In genomic region chr1:15231714-15232201, GRCh38 we compare ENCODE assay signal across 1 cellular context.
TF ChIP-seq lines count a peak whose summit lies in the region.

No MANE protein-coding gene starts in this region.

TF ChIP-seq in GM12878, 131 proteins besides CTCF, POLR2A, EP300 and RAD21 (continued from another document and continues in another):
- TF ChIP-seq ZNF687 (IDR thresholded peaks at IDR 0.05) (peak; percentile 53), ZZZ3 (IDR thresholded peaks at IDR 0.05; ENCODE audit: control insufficient read depth, insufficient read length, low read depth) (no peak), NFIC (IDR thresholded peaks at IDR 0.05; ENCODE audit: low read depth, low read length) (peak; percentile 77), JUNB (IDR thresholded peaks at IDR 0.05) (peak; percentile 42), IKZF2 (IDR thresholded peaks at IDR 0.05) (peak; percentile 78 to 79; a peak in 3 of 4 replicates), NRF1 (conservative IDR thresholded peaks at IDR 0.05; ENCODE audit: low read depth, low read length) (no peak), NFXL1 (IDR thresholded peaks at IDR 0.05; ENCODE audit: borderline replicate concordance) (no peak), HDGF (IDR thresholded peaks at IDR 0.05) (no peak), IKZF1 (conservative IDR thresholded peaks at IDR 0.05) (peak; percentile 57), CREB1 (IDR thresholded peaks at IDR 0.05; ENCODE audit: low read depth) (0 out of 2 replicates have a peak, but pooled peaks have one; percentile 16), SUPT20H (IDR thresholded peaks at IDR 0.05; ENCODE audit: borderline replicate concordance, control insufficient read depth, low read depth, low read length) (no peak), E2F8 (IDR thresholded peaks at IDR 0.05; ENCODE audit: low read depth, partially characterized antibody) (no peak), ZNF622 (IDR thresholded peaks at IDR 0.05) (no peak), HCFC1 (IDR thresholded peaks at IDR 0.05; ENCODE audit: low read length) (no peak), IRF4 (IDR thresholded peaks at IDR 0.05; ENCODE audit: low read depth, low read length) (0 out of 2 replicates have a peak, but pooled peaks have one; percentile 42), ETV6 (conservative IDR thresholded peaks at IDR 0.05 in 1 of 2, IDR thresholded peaks at IDR 0.05 in 1 of 2; ENCODE audit: borderline replicate concordance in 1 of 2, low read depth in 1 of 2) (peak in 1 of 2 experiments; percentile 26; a peak in 1 of 4 replicates), BACH1 (IDR thresholded peaks at IDR 0.05; ENCODE audit: borderline replicate concordance) (no peak), ZNF217 (IDR thresholded peaks at IDR 0.05) (peak; percentile 99), CEBPB (IDR thresholded peaks at IDR 0.05; ENCODE audit: borderline replicate concordance in 1 of 2, low read depth in 2 of 2, low read length in 2 of 2) (peak; percentile 44 to 93; a peak in 2 of 4 replicates), MLLT1 (IDR thresholded peaks at IDR 0.05) (peak; percentile 65; the same call in 1 of the 2 replicates), RFX5 (IDR thresholded peaks at IDR 0.05; ENCODE audit: low read depth, low read length) (no peak), YBX1 (IDR thresholded peaks at IDR 0.05) (no peak), SMAD1 (IDR thresholded peaks at IDR 0.05; ENCODE audit: low read depth, partially characterized antibody) (peak; percentile 42), GATAD2B (conservative IDR thresholded peaks at IDR 0.05; ENCODE audit: low read depth) (peak; percentile 25; the same call in 1 of the 2 replicates), GABPA (IDR thresholded peaks at IDR 0.05; ENCODE audit: low read depth) (no peak), FOXM1 (IDR thresholded peaks at IDR 0.05; ENCODE audit: low read depth, low read length) (peak; percentile 38; the same call in 1 of the 2 replicates), RUNX3 (IDR thresholded peaks at IDR 0.05; ENCODE audit: low read length) (peak; percentile 72), MTA3 (IDR thresholded peaks at IDR 0.05; ENCODE audit: borderline replicate concordance, low read length) (0 out of 2 replicates have a peak, but pooled peaks have one; percentile 28), TCF3 (IDR thresholded peaks at IDR 0.05; ENCODE audit: borderline replicate concordance, insufficient read depth, low read depth, low read length) (no peak), FOS (IDR thresholded peaks at IDR 0.05; ENCODE audit: borderline replicate concordance, extremely low read depth, insufficient read length) (no peak), MTA2 (IDR thresholded peaks at IDR 0.05; ENCODE audit: low read depth) (peak; percentile 82), ATF2 (IDR thresholded peaks at IDR 0.05; ENCODE audit: low read length) (peak; percentile 53; the same call in 1 of the 2 replicates), SPI1 (IDR thresholded peaks at IDR 0.05; ENCODE audit: borderline replicate concordance, insufficient read depth, low read depth, low read length) (peak; percentile 36; the same call in 1 of the 2 replicates), CREM (IDR thresholded peaks at IDR 0.05; ENCODE audit: low read depth) (peak; percentile 32; the same call in 1 of the 2 replicates), NBN (IDR thresholded peaks at IDR 0.05) (peak; percentile 87), MYB (IDR thresholded peaks at IDR 0.05; ENCODE audit: borderline replicate concordance, low read depth, low read length) (no peak), BRCA1 (IDR thresholded peaks at IDR 0.05; ENCODE audit: low read depth, low read length) (no peak), SMARCA5 (IDR thresholded peaks at IDR 0.05) (peak; percentile 94), MXI1 (IDR thresholded peaks at IDR 0.05; ENCODE audit: low read depth, low read length) (no peak), ZNF207 (IDR thresholded peaks at IDR 0.05; ENCODE audit: borderline replicate concordance) (peak; percentile 80; the same call in 1 of the 2 replicates), SIN3A (IDR thresholded peaks at IDR 0.05; ENCODE audit: low read depth, low read length) (no peak), SRF (IDR thresholded peaks at IDR 0.05; ENCODE audit: low read depth in 2 of 2, low read length in 2 of 2) (no peak), STAT3 (IDR thresholded peaks at IDR 0.05; ENCODE audit: low read depth, low read length) (0 out of 2 replicates have a peak, but pooled peaks have one; percentile 26), ZNF384 (IDR thresholded peaks at IDR 0.05; ENCODE audit: borderline replicate concordance, low read depth, low read length) (no peak)
- TF ChIP-seq, protein P1, sequence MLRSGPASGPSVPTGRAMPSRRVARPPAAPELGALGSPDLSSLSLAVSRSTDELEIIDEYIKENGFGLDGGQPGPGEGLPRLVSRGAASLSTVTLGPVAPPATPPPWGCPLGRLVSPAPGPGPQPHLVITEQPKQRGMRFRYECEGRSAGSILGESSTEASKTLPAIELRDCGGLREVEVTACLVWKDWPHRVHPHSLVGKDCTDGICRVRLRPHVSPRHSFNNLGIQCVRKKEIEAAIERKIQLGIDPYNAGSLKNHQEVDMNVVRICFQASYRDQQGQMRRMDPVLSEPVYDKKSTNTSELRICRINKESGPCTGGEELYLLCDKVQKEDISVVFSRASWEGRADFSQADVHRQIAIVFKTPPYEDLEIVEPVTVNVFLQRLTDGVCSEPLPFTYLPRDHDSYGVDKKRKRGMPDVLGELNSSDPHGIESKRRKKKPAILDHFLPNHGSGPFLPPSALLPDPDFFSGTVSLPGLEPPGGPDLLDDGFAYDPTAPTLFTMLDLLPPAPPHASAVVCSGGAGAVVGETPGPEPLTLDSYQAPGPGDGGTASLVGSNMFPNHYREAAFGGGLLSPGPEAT (IDR thresholded peaks at IDR 0.05; ENCODE audit: low read depth) = peak; percentile 90
- TF ChIP-seq, protein P2, sequence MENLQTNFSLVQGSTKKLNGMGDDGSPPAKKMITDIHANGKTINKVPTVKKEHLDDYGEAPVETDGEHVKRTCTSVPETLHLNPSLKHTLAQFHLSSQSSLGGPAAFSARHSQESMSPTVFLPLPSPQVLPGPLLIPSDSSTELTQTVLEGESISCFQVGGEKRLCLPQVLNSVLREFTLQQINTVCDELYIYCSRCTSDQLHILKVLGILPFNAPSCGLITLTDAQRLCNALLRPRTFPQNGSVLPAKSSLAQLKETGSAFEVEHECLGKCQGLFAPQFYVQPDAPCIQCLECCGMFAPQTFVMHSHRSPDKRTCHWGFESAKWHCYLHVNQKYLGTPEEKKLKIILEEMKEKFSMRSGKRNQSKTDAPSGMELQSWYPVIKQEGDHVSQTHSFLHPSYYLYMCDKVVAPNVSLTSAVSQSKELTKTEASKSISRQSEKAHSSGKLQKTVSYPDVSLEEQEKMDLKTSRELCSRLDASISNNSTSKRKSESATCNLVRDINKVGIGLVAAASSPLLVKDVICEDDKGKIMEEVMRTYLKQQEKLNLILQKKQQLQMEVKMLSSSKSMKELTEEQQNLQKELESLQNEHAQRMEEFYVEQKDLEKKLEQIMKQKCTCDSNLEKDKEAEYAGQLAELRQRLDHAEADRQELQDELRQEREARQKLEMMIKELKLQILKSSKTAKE (IDR thresholded peaks at IDR 0.05; ENCODE audit: low read depth, poor library complexity, severe bottlenecking) = peak; percentile 76
- TF ChIP-seq, protein P3, sequence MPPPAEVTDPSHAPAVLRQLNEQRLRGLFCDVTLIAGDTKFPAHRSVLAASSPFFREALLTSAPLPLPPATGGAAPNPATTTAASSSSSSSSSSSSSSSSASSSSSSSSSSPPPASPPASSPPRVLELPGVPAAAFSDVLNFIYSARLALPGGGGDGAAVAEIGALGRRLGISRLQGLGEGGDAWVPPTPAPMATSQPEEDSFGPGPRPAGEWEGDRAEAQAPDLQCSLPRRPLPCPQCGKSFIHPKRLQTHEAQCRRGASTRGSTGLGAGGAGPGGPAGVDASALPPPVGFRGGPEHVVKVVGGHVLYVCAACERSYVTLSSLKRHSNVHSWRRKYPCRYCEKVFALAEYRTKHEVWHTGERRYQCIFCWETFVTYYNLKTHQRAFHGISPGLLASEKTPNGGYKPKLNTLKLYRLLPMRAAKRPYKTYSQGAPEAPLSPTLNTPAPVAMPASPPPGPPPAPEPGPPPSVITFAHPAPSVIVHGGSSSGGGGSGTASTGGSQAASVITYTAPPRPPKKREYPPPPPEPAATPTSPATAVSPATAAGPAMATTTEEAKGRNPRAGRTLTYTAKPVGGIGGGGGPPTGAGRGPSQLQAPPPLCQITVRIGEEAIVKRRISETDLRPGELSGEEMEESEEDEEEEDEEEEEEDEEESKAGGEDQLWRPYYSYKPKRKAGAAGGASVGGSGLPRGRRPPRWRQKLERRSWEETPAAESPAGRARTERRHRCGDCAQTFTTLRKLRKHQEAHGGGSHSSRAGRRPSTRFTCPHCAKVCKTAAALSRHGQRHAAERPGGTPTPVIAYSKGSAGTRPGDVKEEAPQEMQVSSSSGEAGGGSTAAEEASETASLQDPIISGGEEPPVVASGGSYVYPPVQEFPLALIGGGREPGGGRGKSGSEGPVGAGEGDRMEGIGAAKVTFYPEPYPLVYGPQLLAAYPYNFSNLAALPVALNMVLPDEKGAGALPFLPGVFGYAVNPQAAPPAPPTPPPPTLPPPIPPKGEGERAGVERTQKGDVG (CRISPR knock-in tag; IDR thresholded peaks at IDR 0.05) = no peak
